ENCODE assay signal across 8 cellular contexts in the genomic region with DNA sequence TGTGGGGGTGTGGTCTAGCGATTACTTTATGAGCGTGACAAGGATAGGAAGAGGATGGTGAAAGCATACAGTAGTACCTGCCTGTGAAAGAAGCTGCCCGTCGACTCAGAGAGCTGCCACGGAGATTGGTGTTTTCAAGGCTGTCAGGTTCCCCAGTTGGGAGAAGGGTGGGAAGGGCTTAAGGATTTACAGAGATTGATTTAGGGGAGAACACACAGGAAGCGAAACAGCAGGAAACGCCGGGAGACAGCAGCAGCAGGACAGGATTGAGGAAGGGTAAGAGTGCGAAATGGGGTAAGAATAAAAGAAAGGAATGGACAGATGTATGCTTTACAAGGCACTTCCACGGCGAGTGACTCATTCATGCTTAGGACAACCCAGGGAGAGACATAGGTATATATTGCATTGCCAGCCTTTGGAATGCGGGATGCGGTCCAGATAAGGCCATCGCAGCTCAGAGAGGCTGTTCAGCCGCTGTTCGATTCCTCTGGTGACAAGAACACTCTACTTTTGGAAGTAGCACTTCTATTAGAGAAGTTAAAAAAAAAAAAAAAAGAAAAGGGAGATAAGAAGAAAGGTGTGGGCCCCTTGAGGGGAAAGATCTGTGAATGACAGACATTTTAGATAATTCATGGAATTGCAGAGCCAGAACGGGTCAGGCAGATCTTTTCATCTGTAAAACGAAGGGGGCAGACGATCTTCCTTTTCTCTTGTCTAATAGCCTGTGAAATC. TPM values are rescaled to one million over a fixed set of nuclear protein-coding genes. Genes with fewer than 3 reads are reported as not detected.
A peak's percentile ranks its signal among the peaks of the same experiment; 100 is the strongest.
DNase-seq lines count a peak whose midpoint lies in the region; ATAC-seq, FAIRE-seq and TF ChIP-seq lines count a peak whose summit lies in the region.

No MANE protein-coding gene starts in this region.

- H3K27ac Mint-ChIP-seq in activated T-helper 1 cell treated with anti-CD3 and anti-CD28 coated beads, Interleukin-12 subunit alpha, Interleukin-12 subunit beta, Interleukin-2, Interleukin-4 antibody, amounts not matched to agents 30 ng/mL and 10 ng/mL and 1 ng/mL, durations not matched to agents 14 hours and 24 hours and 36 hours: peak overlapping the region; percentile 95

- H3K27me3 ChIP-seq in hepatocyte (no peaks in the 10 kb centered on the region), gastrocnemius medialis (no peaks in the 10 kb centered on the region)

- peak overlapping the region; percentile 31 for H3K4me3 ChIP-seq in hepatocyte
- H3K4me3 ChIP-seq in gastrocnemius medialis: peak overlapping the region; percentile 60 to 84 (median 72)

- peaks cover 29% of the 10 kb centered on the region for H4K20me1 ChIP-seq in hepatocyte (ENCODE audit: insufficient read depth, poor library complexity, severe bottlenecking)

- intact Hi-C loops in activated T-helper 1 cell treated with anti-CD3 and anti-CD28 coated beads, Interleukin-12 subunit alpha, Interleukin-12 subunit beta, Interleukin-2, Interleukin-4 antibody, amounts not matched to agents 30 ng/mL and 10 ng/mL and 1 ng/mL, durations not matched to agents 14 hours and 24 hours and 36 hours (cut with micrococcal nuclease): loop anchor here (1.0 to 10.0 kb wide), 11 partner anchors 31 to 1387 kb away; partner anchors contain the start of genes ASXL2, ATAD2B and DNAJC27
- intact Hi-C loops in gastrocnemius medialis (cut with DNase I; ENCODE audit: low total_unique reads): loop anchor here (1.0 to 5.0 kb wide), 4 partner anchors 34 to 303 kb away; partner anchors contain the start of genes CENPO and PTRHD1

- 22% methylated on average over 19 of the region's 19 CpGs for WGBS in hepatocyte (ENCODE audit: low lambda C conversion rate, missing lambda C conversion rate)

- in situ Hi-C loops in gastrocnemius medialis (cut with MboI; ENCODE audit: low sequenced_read_pairs in 4 of 4): no loop called here

- no peaks in the 10 kb centered on the region for H3K36me3 ChIP-seq in hepatocyte (replicated peaks; ENCODE audit: insufficient read depth, low read depth)
- H3K36me3 ChIP-seq in gastrocnemius medialis: no peaks in the 10 kb centered on the region

- peaks cover 43% of the 10 kb centered on the region for H3K4me1 Mint-ChIP-seq in activated T-helper 1 cell treated with anti-CD3 and anti-CD28 coated beads, Interleukin-12 subunit alpha, Interleukin-12 subunit beta, Interleukin-2, Interleukin-4 antibody, amounts not matched to agents 30 ng/mL and 10 ng/mL and 1 ng/mL, durations not matched to agents 14 hours and 24 hours and 36 hours (ENCODE audit: low read depth)

- peaks cover 6% of the 10 kb centered on the region for H3K36me3 Mint-ChIP-seq in activated T-helper 1 cell treated with anti-CD3 and anti-CD28 coated beads, Interleukin-12 subunit alpha, Interleukin-12 subunit beta, Interleukin-2, Interleukin-4 antibody, amounts not matched to agents 30 ng/mL and 10 ng/mL and 1 ng/mL, durations not matched to agents 14 hours and 24 hours and 36 hours (ENCODE audit: low read depth)

- H3K9me3 Mint-ChIP-seq in activated T-helper 1 cell treated with anti-CD3 and anti-CD28 coated beads, Interleukin-12 subunit alpha, Interleukin-12 subunit beta, Interleukin-2, Interleukin-4 antibody, amounts not matched to agents 30 ng/mL and 10 ng/mL and 1 ng/mL, durations not matched to agents 14 hours and 24 hours and 36 hours: no peaks in the 10 kb centered on the region

- FAIRE-seq in HTR-8/SVneo (lab: Jason Lieb, UNC): no peak

- DNase-seq in COLO829 (ENCODE audit: low spot score) (peak; percentile 13), HTR-8/SVneo (ENCODE audit: insufficient read length, low spot score) (peak; percentile 72), hepatocyte (ENCODE audit: low spot score) (peak; percentile 73), gastrocnemius medialis (no peak), NCI-H1092 (lab: John Stamatoyannopoulos, UW) (no peak), activated gamma-delta T cell (lab: John Stamatoyannopoulos, UW) (no peak)
- DNase-seq in activated T-helper 1 cell treated with anti-CD3 and anti-CD28 coated beads, Interleukin-12 subunit alpha, Interleukin-12 subunit beta, Interleukin-2, Interleukin-4 antibody, amounts not matched to agents 30 ng/mL and 10 ng/mL and 1 ng/mL, durations not matched to agents 14 hours and 24 hours and 36 hours (ENCODE audit: low spot score): no peak

- peak overlapping the region; percentile 96 for H3K4me3 Mint-ChIP-seq in activated T-helper 1 cell treated with anti-CD3 and anti-CD28 coated beads, Interleukin-12 subunit alpha, Interleukin-12 subunit beta, Interleukin-2, Interleukin-4 antibody, amounts not matched to agents 30 ng/mL and 10 ng/mL and 1 ng/mL, durations not matched to agents 14 hours and 24 hours and 36 hours

- ATAC-seq in gastrocnemius medialis (no peak), HG02798 (IDR thresholded peaks at IDR 0.05; ENCODE audit: poor library complexity, unreplicated experiment) (no peak)

- peak overlapping the region; percentile 74 for H3K4me2 ChIP-seq in hepatocyte

- peak overlapping the region; percentile 85 for H2AFZ ChIP-seq in hepatocyte

- H3K9me3 ChIP-seq in hepatocyte (ENCODE audit: low read depth) (no peaks in the 10 kb centered on the region), gastrocnemius medialis (no peaks in the 10 kb centered on the region)

- no peak for TF ChIP-seq POLR2A in gastrocnemius medialis (IDR thresholded peaks at IDR 0.05)

- peaks cover 7% of the 10 kb centered on the region for H3K27me3 Mint-ChIP-seq in activated T-helper 1 cell treated with anti-CD3 and anti-CD28 coated beads, Interleukin-12 subunit alpha, Interleukin-12 subunit beta, Interleukin-2, Interleukin-4 antibody, amounts not matched to agents 30 ng/mL and 10 ng/mL and 1 ng/mL, durations not matched to agents 14 hours and 24 hours and 36 hours (ENCODE audit: insufficient read depth)

- H3K4me1 ChIP-seq in hepatocyte (ENCODE audit: insufficient read depth) (peaks cover 22% of the 10 kb centered on the region), gastrocnemius medialis (peaks cover 30 to 35% of the 10 kb centered on the region in 2 donors)

- H3K79me2 ChIP-seq in hepatocyte: peaks cover 35% of the 10 kb centered on the region

- TF ChIP-seq CTCF in hepatocyte (IDR thresholded peaks at IDR 0.05; ENCODE audit: poor library complexity) (no peak), gastrocnemius medialis (IDR thresholded peaks at IDR 0.05 in 4 of 5, conservative IDR thresholded peaks at IDR 0.05 in 1 of 5) (no peak)

- H3K27ac ChIP-seq in hepatocyte (peak overlapping the region; percentile 88), gastrocnemius medialis (peak overlapping the region; percentile 93 to 98 (median 97))

- H3K9me2 ChIP-seq in hepatocyte (replicated peaks; ENCODE audit: insufficient read depth): no peaks in the 10 kb centered on the region

RNA-seq across cellular contexts. Expression of gene NCOA1, which starts 0.9 kb away (rescaled TPM):
- 28.7 and 30.0 TPM in 2 replicates for total RNA-seq in activated T-helper 1 cell treated with anti-CD3 and anti-CD28 coated beads, Interleukin-12 subunit alpha, Interleukin-12 subunit beta, Interleukin-2, Interleukin-4 antibody, amounts not matched to agents 30 ng/mL and 10 ng/mL and 1 ng/mL, durations not matched to agents 14 hours and 24 hours and 36 hours
- total RNA-seq in hepatocyte (51.7 and 53.9 TPM in 2 replicates), gastrocnemius medialis (10 to 100 TPM; 33.9 to 91.2 (median 60.1) TPM)
- polyA plus RNA-seq in hepatocyte: 32.5 and 39.0 TPM in 2 replicates

Comparison
In these comparisons a context has a peak if more than half of its experiments do, and no peak if none do; other contexts are left out.
1. DNase-seq: peak in COLO829 (single experiment), HTR-8/SVneo (single experiment) and hepatocyte (single experiment); none in activated T-helper 1 cell treated with anti-CD3 and anti-CD28 coated beads, Interleukin-12 subunit alpha, Interleukin-12 subunit beta, Interleukin-2, Interleukin-4 antibody, amounts not matched to agents 30 ng/mL and 10 ng/mL and 1 ng/mL, durations not matched to agents 14 hours and 24 hours and 36 hours (single experiment), gastrocnemius medialis (0 of 2), NCI-H1092 (single experiment) and activated gamma-delta T cell (single experiment).